Comparison of ENCODE assay signal across 16 cellular contexts in genomic region chr1:245978915-245979314, GRCh38.
"Had no signal": no experiment of that assay in that cellular context is flagged by ENCODE, and none has a peak within 500 bp of the region (broad histone marks: within the 10 kb centered on the region; RNA-seq: fewer than 3 reads in every experiment).

No MANE protein-coding gene starts in this region.

- H3K4me1 Mint-ChIP-seq: neural crest cell, T-cell, WTC11 had no signal

- ATAC-seq: left lobe of liver, T-cell, WTC11 had no signal

- H3K36me3 Mint-ChIP-seq: WTC11 had no signal

- H3K27ac ChIP-seq: cardiac muscle cell, esophagus squamous epithelium, ovary, testis had no signal

- H3K36me3 ChIP-seq: cardiac muscle cell, esophagus squamous epithelium, ovary had no signal

- DNase-seq: activated gamma-delta T cell; activated naive CD8-positive, alpha-beta T cell treated with anti-CD3 and anti-CD28 coated beads for 36 hours; activated T-cell treated with anti-CD3 and anti-CD28 coated beads, Interleukin-2, amount 50 U/mL, for 24 hours; aorta; esophagus squamous epithelium; foreskin melanocyte; islet precursor cell; ovary; stimulated activated CD4-positive, alpha-beta T cell treated with anti-CD3 and anti-CD28 coated beads, Interleukin-4, amount 100 ng/mL, for 24 hours; T-cell; testis had no signal

- H3K9me3 ChIP-seq: esophagus squamous epithelium, ovary, testis had no signal

- H3K4me1 ChIP-seq: esophagus squamous epithelium, testis had no signal

- H3K27ac Mint-ChIP-seq: activated naive CD8-positive, alpha-beta T cell treated with anti-CD3 and anti-CD28 coated beads for 36 hours; activated T-cell treated with anti-CD3 and anti-CD28 coated beads, Interleukin-2, amount 50 U/mL, for 24 hours; stimulated activated naive CD8-positive, alpha-beta T cell treated with anti-CD3 and anti-CD28 coated beads, Interleukin-15, Interleukin-2, amounts not matched to agents 100 ng/mL and 50 ng/mL, for 24 hours; T-cell had no signal

- H3K4me3 ChIP-seq: cardiac muscle cell, esophagus squamous epithelium, ovary, testis had no signal

- H3K27me3 Mint-ChIP-seq: activated naive CD8-positive, alpha-beta T cell treated with anti-CD3 and anti-CD28 coated beads for 36 hours; activated T-cell treated with anti-CD3 and anti-CD28 coated beads, Interleukin-2, amount 50 U/mL, for 24 hours; stimulated activated naive CD8-positive, alpha-beta T cell treated with anti-CD3 and anti-CD28 coated beads, Interleukin-15, Interleukin-2, amounts not matched to agents 100 ng/mL and 50 ng/mL, for 24 hours; T-cell had no signal

- H3K27me3 ChIP-seq: cardiac muscle cell, esophagus squamous epithelium, ovary, testis had no signal

- H3K9me3 Mint-ChIP-seq: activated naive CD8-positive, alpha-beta T cell treated with anti-CD3 and anti-CD28 coated beads for 36 hours; activated T-cell treated with anti-CD3 and anti-CD28 coated beads, Interleukin-2, amount 50 U/mL, for 24 hours; neural crest cell; stimulated activated naive CD8-positive, alpha-beta T cell treated with anti-CD3 and anti-CD28 coated beads, Interleukin-15, Interleukin-2, amounts not matched to agents 100 ng/mL and 50 ng/mL, for 24 hours; T-cell; WTC11 had no signal

- H3K4me3 Mint-ChIP-seq: activated naive CD8-positive, alpha-beta T cell treated with anti-CD3 and anti-CD28 coated beads for 36 hours; activated T-cell treated with anti-CD3 and anti-CD28 coated beads, Interleukin-2, amount 50 U/mL, for 24 hours; neural crest cell; stimulated activated naive CD8-positive, alpha-beta T cell treated with anti-CD3 and anti-CD28 coated beads, Interleukin-15, Interleukin-2, amounts not matched to agents 100 ng/mL and 50 ng/mL, for 24 hours; T-cell; WTC11 had no signal
